19 cellular contexts compared by ENCODE assay signal in the genomic region with DNA sequence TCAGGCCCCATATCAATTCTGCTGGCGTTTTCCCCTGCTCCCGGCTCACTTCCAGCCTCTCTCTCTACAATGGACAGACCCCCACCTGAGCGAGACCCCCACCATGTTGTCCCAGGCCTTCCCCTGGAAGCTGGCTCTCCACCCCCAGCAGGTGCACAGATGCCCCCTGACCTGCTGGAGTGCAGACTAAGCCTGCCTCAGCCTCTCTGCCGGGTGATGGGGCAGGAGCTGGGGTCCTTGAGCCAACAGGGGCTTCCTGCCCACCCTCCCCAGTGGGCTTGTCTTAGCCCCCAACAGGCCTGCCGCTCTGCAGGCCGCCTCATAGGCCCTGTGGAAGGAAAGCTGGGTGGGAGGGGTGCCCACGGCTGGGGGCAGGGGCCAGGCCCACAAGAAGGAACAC. TPM values are rescaled to one million over a fixed set of nuclear protein-coding genes. Genes with fewer than 3 reads are reported as not detected.
DNase-seq lines count a peak whose midpoint lies in the region; ATAC-seq, FAIRE-seq and TF ChIP-seq lines count a peak whose summit lies in the region.
"Had no signal": no experiment of that assay in that cellular context is flagged by ENCODE, and none has a peak within 500 bp of the region (broad histone marks: within the 10 kb centered on the region; RNA-seq: fewer than 3 reads in every experiment).

No MANE protein-coding gene starts in this region.

- no peak for ATAC-seq in natural killer cell treated with Interleukin-12 subunit alpha and Interleukin-12 subunit beta and Interleukin-15 and Interleukin-18, amount 100 ng/mL, for 72 hours
- ATAC-seq in natural killer cell (no peak), HG03097 (IDR thresholded peaks at IDR 0.05; ENCODE audit: low FRiP score, unreplicated experiment) (no peak)

- H3K36me3 Mint-ChIP-seq in natural killer cell treated with Interleukin-12 subunit alpha and Interleukin-12 subunit beta and Interleukin-15 and Interleukin-18, amount 100 ng/mL, for 72 hours = no peaks in the 10 kb centered on the region
- H3K36me3 Mint-ChIP-seq in natural killer cell (no peaks in the 10 kb centered on the region), astrocyte (ENCODE audit: low read depth, unreplicated experiment) (peaks cover 5% of the 10 kb centered on the region), immature natural killer cell (no peaks in the 10 kb centered on the region), type B pancreatic cell (no peaks in the 10 kb centered on the region)
- H3K36me3 Mint-ChIP-seq: CD8-positive, alpha-beta T cell had no signal

- peak overlapping the region; percentile 70 for H3K4me3 Mint-ChIP-seq in natural killer cell treated with Interleukin-12 subunit alpha and Interleukin-12 subunit beta and Interleukin-15 and Interleukin-18, amount 100 ng/mL, for 72 hours
- H3K4me3 Mint-ChIP-seq in natural killer cell (no peak overlapping the region), astrocyte (ENCODE audit: unreplicated experiment) (no peak overlapping the region), immature natural killer cell (peak overlapping the region in 3 of 5 donors; percentile 45 to 73 (median 50)), type B pancreatic cell (peak overlapping the region; percentile 22)
- H3K4me3 Mint-ChIP-seq: B cell had no signal

- no peak for TF ChIP-seq CTCF in natural killer cell (IDR thresholded peaks at IDR 0.05)
- no peak for TF ChIP-seq CTCF in astrocyte (IDR thresholded peaks at IDR 0.05; ENCODE audit: insufficient read depth, low read depth, low read length)
- no peak for TF ChIP-seq CTCF in type B pancreatic cell (conservative IDR thresholded peaks at IDR 0.05)

- intact Hi-C loops in natural killer cell (cut with micrococcal nuclease) = no loop called here

- no peak overlapping the region for H3K4me2 ChIP-seq in astrocyte (ENCODE audit: low read length)

- no peak overlapping the region for H3K27ac ChIP-seq in astrocyte (ENCODE audit: low read depth, low read length)
- H3K27ac ChIP-seq: HL-60 had no signal

- H3K36me3 ChIP-seq in astrocyte (ENCODE audit: insufficient read depth, low read length) = no peaks in the 10 kb centered on the region
- H3K36me3 ChIP-seq: MG63 had no signal

- no peak overlapping the region for H3K4me3 ChIP-seq in astrocyte (ENCODE audit: insufficient read depth, low read depth, low read length)
- H3K4me3 ChIP-seq: MG63 had no signal

- H3K9me3 Mint-ChIP-seq in natural killer cell treated with Interleukin-12 subunit alpha and Interleukin-12 subunit beta and Interleukin-15 and Interleukin-18, amount 100 ng/mL, for 72 hours = no peaks in the 10 kb centered on the region
- H3K9me3 Mint-ChIP-seq in natural killer cell = no peaks in the 10 kb centered on the region
- peaks cover 2% of the 10 kb centered on the region for H3K9me3 Mint-ChIP-seq in astrocyte (ENCODE audit: unreplicated experiment)
- peaks cover 0 to 1% (median 0%) of the 10 kb centered on the region in 6 donors for H3K9me3 Mint-ChIP-seq in immature natural killer cell
- no peaks in the 10 kb centered on the region for H3K9me3 Mint-ChIP-seq in type B pancreatic cell
- H3K9me3 Mint-ChIP-seq: CD8-positive, alpha-beta T cell had no signal

- peaks cover 64% of the 10 kb centered on the region for H4K20me1 ChIP-seq in astrocyte (ENCODE audit: insufficient read depth, low read length)

- peaks cover 15% of the 10 kb centered on the region for H3K27me3 ChIP-seq in astrocyte (ENCODE audit: insufficient read depth, low read length)

- H3K4me1 Mint-ChIP-seq in natural killer cell treated with Interleukin-12 subunit alpha and Interleukin-12 subunit beta and Interleukin-15 and Interleukin-18, amount 100 ng/mL, for 72 hours (ENCODE audit: low read depth in 2 of 2) = peaks cover 29 to 35% of the 10 kb centered on the region in 2 donors
- H3K4me1 Mint-ChIP-seq in natural killer cell = peaks cover 28 to 47% of the 10 kb centered on the region in 2 donors
- H3K4me1 Mint-ChIP-seq in astrocyte (ENCODE audit: low read depth, unreplicated experiment) = peaks cover 11% of the 10 kb centered on the region
- H3K4me1 Mint-ChIP-seq in immature natural killer cell = peaks cover 38 to 39% of the 10 kb centered on the region in 2 donors
- H3K4me1 Mint-ChIP-seq in type B pancreatic cell (ENCODE audit: unreplicated experiment) = peaks cover 18% of the 10 kb centered on the region

- H3K9ac ChIP-seq in astrocyte (ENCODE audit: low read length) = no peak overlapping the region

- H3K4me1 ChIP-seq in astrocyte (ENCODE audit: insufficient read depth, low read length) = peaks cover 8% of the 10 kb centered on the region

- H3K27me3 Mint-ChIP-seq in natural killer cell treated with Interleukin-12 subunit alpha and Interleukin-12 subunit beta and Interleukin-15 and Interleukin-18, amount 100 ng/mL, for 72 hours = peaks cover 41 to 56% of the 10 kb centered on the region in 2 donors
- peaks cover 53 to 61% of the 10 kb centered on the region in 2 donors for H3K27me3 Mint-ChIP-seq in natural killer cell (ENCODE audit: low read depth in 2 of 2)
- peaks cover 70% of the 10 kb centered on the region for H3K27me3 Mint-ChIP-seq in astrocyte (ENCODE audit: low read depth, unreplicated experiment)
- peaks cover 16 to 27% (median 23%) of the 10 kb centered on the region in 3 donors for H3K27me3 Mint-ChIP-seq in immature natural killer cell (ENCODE audit: low read depth in 3 of 3)
- peaks cover 65% of the 10 kb centered on the region for H3K27me3 Mint-ChIP-seq in type B pancreatic cell

- no peak for FAIRE-seq in astrocyte (lab: Jason Lieb, UNC)

- no peak overlapping the region for H3K27ac Mint-ChIP-seq in natural killer cell treated with Interleukin-12 subunit alpha and Interleukin-12 subunit beta and Interleukin-15 and Interleukin-18, amount 100 ng/mL, for 72 hours
- H3K27ac Mint-ChIP-seq in natural killer cell = peak overlapping the region in 1 of 2 donors; percentile 67
- H3K27ac Mint-ChIP-seq in astrocyte (ENCODE audit: unreplicated experiment) = peak overlapping the region; percentile 35
- peak overlapping the region in 2 of 6 donors; percentile 67 to 72 for H3K27ac Mint-ChIP-seq in immature natural killer cell
- no peak overlapping the region for H3K27ac Mint-ChIP-seq in type B pancreatic cell
- H3K27ac Mint-ChIP-seq: B cell; CD8-positive, alpha-beta T cell had no signal

- no peaks in the 10 kb centered on the region for H3K9me3 ChIP-seq in astrocyte (ENCODE audit: insufficient read depth, low read depth, low read length)
- H3K9me3 ChIP-seq: MG63 had no signal

- no peaks in the 10 kb centered on the region for H3K79me2 ChIP-seq in astrocyte (ENCODE audit: insufficient read depth, low read length)

- no peak for DNase-seq in natural killer cell treated with Interleukin-12 subunit alpha and Interleukin-12 subunit beta and Interleukin-15 and Interleukin-18, amount 100 ng/mL, for 72 hours (ENCODE audit: low spot score)
- DNase-seq in natural killer cell (no peak), astrocyte (ENCODE audit: low read depth) (no peak), immature natural killer cell (no peak), type B pancreatic cell (ENCODE audit: extremely low spot score, unreplicated experiment) (no peak), NCI-H128 (lab: John Stamatoyannopoulos, UW; ENCODE audit: unreplicated experiment) (no peak), ecto neural progenitor cell (ENCODE audit: low spot score) (no peak)
- DNase-seq: ACHN, EL, GOT3, MG63, NCI-H187, NCI-H446 treated with DMSO at 0.1 percent for 48 hours, NCI-H748 treated with DMSO at 0.1 percent for 48 hours, SHP77 had no signal

- no peak overlapping the region for H2AFZ ChIP-seq in astrocyte (ENCODE audit: low read depth, low read length)

RNA-seq across cellular contexts. Expression of a gene that starts 10.0 kb away (rescaled TPM):
- total RNA-seq in natural killer cell treated with Interleukin-12 subunit alpha and Interleukin-12 subunit beta and Interleukin-15 and Interleukin-18, amount 100 ng/mL, for 72 hours = under 1 TPM in 1 of 2 donors, not detected in 1; 0.40 TPM
- total RNA-seq in natural killer cell = under 1 TPM; 0.33 to 0.49 (median 0.36) TPM
- total RNA-seq in astrocyte = 2.8 and 3.0 TPM in 2 replicates
- polyA plus RNA-seq in immature natural killer cell = under 1 TPM in 1 of 3 donors, not detected in 2; 0.04 TPM
- 0.53 and 1.3 TPM in 2 replicates for total RNA-seq in type B pancreatic cell (ENCODE audit: low replicate concordance)
- total RNA-seq: CD8-positive, alpha-beta T cell had no signal

Comparison
In these comparisons a context has a peak if more than half of its experiments do, and no peak if none do; other contexts are left out.
1. H3K4me3 Mint-ChIP-seq: peak in natural killer cell treated with Interleukin-12 subunit alpha and Interleukin-12 subunit beta and Interleukin-15 and Interleukin-18, amount 100 ng/mL, for 72 hours (single experiment), immature natural killer cell (3 of 5) and type B pancreatic cell (single experiment); none in natural killer cell (single experiment) and astrocyte (single experiment).